In genomic region chr7:86653919-86654659, GRCh38 we compare ENCODE assay signal across 14 cellular contexts. TPM values are rescaled to one million over a fixed set of nuclear protein-coding genes. Genes with fewer than 3 reads are reported as not detected.
DNase-seq lines count a peak whose midpoint lies in the region; ATAC-seq and TF ChIP-seq lines count a peak whose summit lies in the region.
"Had no signal": no experiment of that assay in that cellular context is flagged by ENCODE, and none has a peak within 500 bp of the region (broad histone marks: within the 10 kb centered on the region; RNA-seq: fewer than 3 reads in every experiment).

No MANE protein-coding gene starts in this region.

- H3K27me3 ChIP-seq in layer of hippocampus (ENCODE audit: control insufficient read depth, insufficient read depth, low read length), result no peaks in the 10 kb centered on the region

- no peaks in the 10 kb centered on the region for H3K4me1 ChIP-seq in HEK293 (ENCODE audit: control insufficient read depth, insufficient read depth, low read length)

- CTCF ChIA-PET in HEK293 (lab: Yijun Ruan, JAX), result no interaction called here

- no peak overlapping the region for H3K4me3 ChIP-seq in HEK293 (ENCODE audit: low read depth, low read length)

- peak in 50 of 61 donors; percentile 8 to 83 (median 54) for DNase-seq in caudate nucleus (lab: John Stamatoyannopoulos, UW)
- DNase-seq in substantia nigra (lab: John Stamatoyannopoulos, UW), result peak in 40 of 49 donors; percentile 2 to 68 (median 35)
- no peak for DNase-seq in T-helper 17 cell
- DNase-seq in NOMO-1 treated with DMSO at 0.1 percent for 48 hours (lab: John Stamatoyannopoulos, UW; ENCODE audit: unreplicated experiment), result no peak
- DNase-seq in amniotic stem cell (lab: John Stamatoyannopoulos, UW), result no peak
- no peak for DNase-seq in islet precursor cell
- DNase-seq: CD8-positive, alpha-beta T cell; naive B cell; NCI-H2107; T1000 had no signal

- POLR2A ChIA-PET in HEK293 (lab: Yijun Ruan, JAX), result no interaction called here

- H3K36me3 Mint-ChIP-seq in T-helper 17 cell (ENCODE audit: low read depth), result no peaks in the 10 kb centered on the region
- H3K36me3 Mint-ChIP-seq: activated naive CD8-positive, alpha-beta T cell; CD8-positive, alpha-beta T cell; naive B cell had no signal

- H3K36me3 ChIP-seq in HEK293 (ENCODE audit: control insufficient read depth in 2 of 2, insufficient read depth in 1 of 2, low read length in 2 of 2), result no peaks in the 10 kb centered on the region

- H3K9me3 ChIP-seq in HEK293 (ENCODE audit: control insufficient read depth, insufficient read depth, low read depth, low read length) (no peaks in the 10 kb centered on the region), T-helper 17 cell (ENCODE audit: control insufficient read depth, low read length, poor library complexity, severe bottlenecking) (no peaks in the 10 kb centered on the region)

- no peak for TF ChIP-seq CTCF in HEK293 (tag by site-specific recombination; IDR thresholded peaks at IDR 0.05)

- no peaks in the 10 kb centered on the region for H3K27me3 Mint-ChIP-seq in T-helper 17 cell
- H3K27me3 Mint-ChIP-seq: activated naive CD8-positive, alpha-beta T cell had no signal

- H3K4me1 Mint-ChIP-seq in T-helper 17 cell, result no peaks in the 10 kb centered on the region
- H3K4me1 Mint-ChIP-seq: naive B cell had no signal

- no peak overlapping the region for H3K4me3 Mint-ChIP-seq in T-helper 17 cell
- H3K4me3 Mint-ChIP-seq: activated naive CD8-positive, alpha-beta T cell; CD8-positive, alpha-beta T cell; naive B cell had no signal

- H3K27ac ChIP-seq in HEK293 (ENCODE audit: extremely low read depth, low read depth, low read length) (no peak overlapping the region), caudate nucleus (ENCODE audit: low read depth, low read length) (peak overlapping the region; percentile 87), layer of hippocampus (ENCODE audit: low read depth, low read length) (peak overlapping the region; percentile 78), substantia nigra (ENCODE audit: low read depth, low read length, poor library complexity, severe bottlenecking) (peak overlapping the region; percentile 72)

- no peak overlapping the region for H3K27ac Mint-ChIP-seq in T-helper 17 cell
- H3K27ac Mint-ChIP-seq: activated naive CD8-positive, alpha-beta T cell; CD8-positive, alpha-beta T cell; naive B cell had no signal

- ATAC-seq in T-helper 17 cell, result no peak
- ATAC-seq: CD8-positive, alpha-beta T cell had no signal

TF ChIP-seq in HEK293, 187 proteins besides CTCF, POLR2A, EP300 and RAD21:
- no peak for TF ChIP-seq MEIS1 (CRISPR knock-in tag; IDR thresholded peaks at IDR 0.05; ENCODE audit: borderline replicate concordance)
- TF ChIP-seq PRDM10 (tag by site-specific recombination; IDR thresholded peaks at IDR 0.05), result peak; percentile 51; the same call in 1 of the 2 replicates

RNA-seq across cellular contexts. Expression of gene GRM3, which starts 10.4 kb away (rescaled TPM):
- not detected for total RNA-seq in T-helper 17 cell
- total RNA-seq: CD8-positive, alpha-beta T cell; endothelial cell of umbilical vein had no signal

Comparison
In these comparisons a context has a peak if more than half of its experiments do, and no peak if none do; other contexts are left out.
1. DNase-seq: peak in caudate nucleus (50 of 61) and substantia nigra (40 of 49); none in T-helper 17 cell (0 of 3), NOMO-1 treated with DMSO at 0.1 percent for 48 hours (single experiment), amniotic stem cell (single experiment) and islet precursor cell (single experiment).